24 cellular contexts compared by ENCODE assay signal in the genomic region with DNA sequence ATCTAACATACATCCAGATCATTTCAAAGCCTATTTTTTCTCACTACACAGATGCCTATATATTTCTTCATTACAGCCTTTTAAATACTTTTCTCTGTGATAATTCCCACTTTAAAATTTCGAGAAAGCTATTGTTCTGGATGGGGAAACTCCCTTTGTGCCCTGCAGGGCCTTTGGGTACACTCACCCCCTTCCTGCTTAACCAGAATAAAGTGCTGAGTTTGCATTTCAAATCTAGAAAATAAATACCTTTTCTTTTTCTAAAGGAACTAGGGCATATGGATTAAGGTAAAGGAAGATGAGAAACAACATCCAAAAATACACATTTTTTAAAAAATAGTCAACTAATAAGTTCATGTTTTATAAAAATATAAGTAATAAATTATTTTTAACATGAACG.
"Had no signal": no experiment of that assay in that cellular context is flagged by ENCODE, and none has a peak within 500 bp of the region (broad histone marks: within the 10 kb centered on the region; RNA-seq: fewer than 3 reads in every experiment).

No MANE protein-coding gene starts in this region.

- H3K4me3 ChIP-seq: colonic mucosa, gastrocnemius medialis, heart right ventricle, left ventricle myocardium inferior, lower lobe of right lung, psoas muscle, testis, transverse colon had no signal

- H3K9ac ChIP-seq: parathyroid adenoma had no signal

- H3K4me1 ChIP-seq: colonic mucosa, parathyroid adenoma, psoas muscle, testis had no signal

- H3K4me3 Mint-ChIP-seq: memory B cell; mesothelial cell of epicardium; nephron; stimulated activated naive B cell treated with anti-CD40 and anti-IgM and Interleukin-4, amounts not matched to agents 10 μg/mL and 1 μg/mL and 100 μg/mL, for 72 hours; stimulated activated naive CD8-positive, alpha-beta T cell treated with anti-CD3 and anti-CD28 coated beads, Interleukin-15, amount 100 ng/mL, for 72 hours had no signal

- H3K36me3 ChIP-seq: colonic mucosa, gastrocnemius medialis, heart right ventricle, left ventricle myocardium inferior, lower lobe of right lung, transverse colon had no signal

- H2AFZ ChIP-seq: parathyroid adenoma had no signal

- H3K27ac Mint-ChIP-seq: memory B cell; mesothelial cell of epicardium; nephron; stimulated activated naive B cell treated with anti-CD40 and anti-IgM and Interleukin-4, amounts not matched to agents 10 μg/mL and 1 μg/mL and 100 μg/mL, for 72 hours; stimulated activated naive CD8-positive, alpha-beta T cell treated with anti-CD3 and anti-CD28 coated beads, Interleukin-15, amount 100 ng/mL, for 72 hours had no signal

- ATAC-seq: gastrocnemius medialis; heart right ventricle; left cardiac atrium; lower lobe of right lung; psoas muscle; sciatic nerve; stimulated activated naive B cell treated with anti-CD40 and anti-IgM and Interleukin-4, amounts not matched to agents 10 μg/mL and 1 μg/mL and 100 μg/mL, for 72 hours; stimulated activated naive CD8-positive, alpha-beta T cell treated with anti-CD3 and anti-CD28 coated beads, Interleukin-15, amount 100 ng/mL, for 72 hours had no signal

- H3K9me3 ChIP-seq: colonic mucosa, gastrocnemius medialis, heart right ventricle, left ventricle myocardium inferior, lower lobe of right lung, psoas muscle, testis, transverse colon had no signal

- H3K27ac ChIP-seq: colonic mucosa, gastrocnemius medialis, heart right ventricle, left ventricle myocardium inferior, lower lobe of right lung, parathyroid adenoma, psoas muscle, testis, transverse colon had no signal

- H3K27me3 ChIP-seq: colonic mucosa, gastrocnemius medialis, heart right ventricle, testis, transverse colon had no signal

- H3K9me3 Mint-ChIP-seq: memory B cell; mesothelial cell of epicardium; nephron; stimulated activated naive B cell treated with anti-CD40 and anti-IgM and Interleukin-4, amounts not matched to agents 10 μg/mL and 1 μg/mL and 100 μg/mL, for 72 hours; stimulated activated naive CD8-positive, alpha-beta T cell treated with anti-CD3 and anti-CD28 coated beads, Interleukin-15, amount 100 ng/mL, for 72 hours had no signal

- H3K36me3 Mint-ChIP-seq: memory B cell; mesothelial cell of epicardium; stimulated activated naive B cell treated with anti-CD40 and anti-IgM and Interleukin-4, amounts not matched to agents 10 μg/mL and 1 μg/mL and 100 μg/mL, for 72 hours had no signal

- H3K4me1 Mint-ChIP-seq: memory B cell; stimulated activated naive B cell treated with anti-CD40 and anti-IgM and Interleukin-4, amounts not matched to agents 10 μg/mL and 1 μg/mL and 100 μg/mL, for 72 hours had no signal

- DNase-seq: cerebellar nuclear complex; colonic mucosa; dermis blood vessel endothelial cell; erythroblast; gastrocnemius medialis; heart right ventricle; hypothalamus; kidney; left cardiac atrium; left ventricle myocardium inferior; lower lobe of right lung; psoas muscle; retina; stimulated activated CD4-positive, alpha-beta T cell treated with anti-CD3 and anti-CD28 coated beads, Interleukin-2, amount 100 ng/mL, for 24 hours; stimulated activated CD4-positive, alpha-beta T cell treated with anti-CD3 and anti-CD28 coated beads, Interleukin-4, amount 100 ng/mL, for 4 hours; stimulated activated naive B cell treated with anti-CD40 and anti-IgM and Interleukin-4, amounts not matched to agents 10 μg/mL and 1 μg/mL and 100 μg/mL, for 72 hours; stimulated activated naive CD8-positive, alpha-beta T cell treated with anti-CD3 and anti-CD28 coated beads, Interleukin-15, amount 100 ng/mL, for 72 hours; testis; transverse colon had no signal

- H3K79me2 ChIP-seq: parathyroid adenoma had no signal
